In genomic region chr19:49340069-49340864, GRCh38 we compare ENCODE assay signal across 2 cellular contexts.
TF ChIP-seq lines count a peak whose summit lies in the region.

No MANE protein-coding gene starts in this region.

TF ChIP-seq in SK-N-SH, 30 proteins besides CTCF, POLR2A, EP300 and RAD21 (continued from another document):
- no peak for TF ChIP-seq PBX3 (IDR thresholded peaks at IDR 0.05)
- no peak for TF ChIP-seq CHD2 (IDR thresholded peaks at IDR 0.05; ENCODE audit: low read length, partially characterized antibody)

TF ChIP-seq in SK-N-SH treated with all-trans-retinoic acid at 6 μM for 48 hours, 23 proteins besides CTCF, POLR2A, EP300 and RAD21 (continued from another document):
- TF ChIP-seq PATZ1 (CRISPR knock-in tag; IDR thresholded peaks at IDR 0.05; ENCODE audit: borderline replicate concordance) (no peak), RARB (CRISPR knock-in tag; IDR thresholded peaks at IDR 0.05) (no peak), BACH2 (CRISPR knock-in tag; IDR thresholded peaks at IDR 0.05; ENCODE audit: borderline replicate concordance) (no peak), ZNF565 (CRISPR knock-in tag; conservative IDR thresholded peaks at IDR 0.05; ENCODE audit: low read depth) (no peak), ZNF8 (CRISPR knock-in tag; IDR thresholded peaks at IDR 0.05) (no peak), CREB5 (CRISPR knock-in tag; IDR thresholded peaks at IDR 0.05; ENCODE audit: low read depth) (no peak), ZFP3 (CRISPR knock-in tag; IDR thresholded peaks at IDR 0.05) (no peak), TOX (CRISPR knock-in tag; IDR thresholded peaks at IDR 0.05; ENCODE audit: borderline replicate concordance) (no peak), ZFP30 (CRISPR knock-in tag; IDR thresholded peaks at IDR 0.05) (no peak), CSRNP3 (CRISPR knock-in tag; IDR thresholded peaks at IDR 0.05) (no peak), ISL1 (CRISPR knock-in tag; IDR thresholded peaks at IDR 0.05) (no peak), PPARA (CRISPR knock-in tag; IDR thresholded peaks at IDR 0.05; ENCODE audit: borderline replicate concordance) (no peak), POU6F1 (CRISPR knock-in tag; IDR thresholded peaks at IDR 0.05; ENCODE audit: borderline replicate concordance, low read depth) (no peak)
